Comparison of ENCODE assay signal across 18 cellular contexts in the genomic region with DNA sequence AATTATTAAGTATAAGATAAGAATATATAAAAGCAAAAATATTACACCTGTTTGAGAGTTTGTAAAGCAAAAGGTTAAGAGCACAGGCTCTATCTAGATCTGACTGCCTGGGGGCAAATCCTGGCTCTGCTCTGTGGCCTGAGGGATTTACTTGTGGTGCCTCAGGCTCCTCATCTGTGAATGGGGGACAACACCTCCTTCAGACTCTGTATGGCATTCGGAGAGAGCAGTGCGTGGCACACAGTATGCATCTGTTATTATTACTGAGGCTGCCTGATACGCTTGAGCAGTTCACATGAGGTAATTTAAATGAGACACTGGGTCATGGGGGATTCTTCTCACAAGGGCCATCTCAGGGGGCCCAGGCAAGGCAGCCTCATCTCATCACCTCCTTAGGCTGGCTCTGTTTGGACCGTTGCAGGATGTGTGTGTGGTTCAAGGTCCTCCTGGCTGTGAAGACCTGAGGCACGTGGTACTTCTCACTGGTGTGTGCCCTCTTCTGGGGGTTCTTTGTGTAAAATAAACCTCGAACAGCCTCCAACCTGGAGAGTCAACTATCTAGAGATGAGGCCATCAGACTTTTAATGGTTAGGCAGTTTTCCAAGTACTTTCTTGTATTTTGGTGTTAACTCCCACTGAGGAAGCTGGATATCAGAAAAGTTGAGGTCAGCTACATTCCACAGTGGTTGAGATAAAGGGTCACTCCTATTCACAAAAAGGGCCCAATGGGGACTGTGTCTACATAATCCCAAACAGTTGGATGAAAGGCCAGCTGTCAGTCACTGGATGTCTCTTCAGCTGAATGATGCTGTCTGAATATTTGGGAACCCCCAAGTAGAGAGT. TPM values are rescaled to one million over a fixed set of nuclear protein-coding genes. Genes with fewer than 3 reads are reported as not detected.
DNase-seq lines count a peak whose midpoint lies in the region; ATAC-seq and TF ChIP-seq lines count a peak whose summit lies in the region.
"Had no signal": no experiment of that assay in that cellular context is flagged by ENCODE, and none has a peak within 500 bp of the region (broad histone marks: within the 10 kb centered on the region; RNA-seq: fewer than 3 reads in every experiment).

No MANE protein-coding gene starts in this region.

- no peak overlapping the region for H3K4me3 ChIP-seq in CD8-positive, alpha-beta T cell (ENCODE audit: low read depth, low read length)
- H3K4me3 ChIP-seq: SJSA1 had no signal

- intact Hi-C loops in CD8-positive, alpha-beta T cell (cut with DNase I, micrococcal nuclease), result loop anchor here (2.0 to 5.0 kb wide), 6 partner anchors 27 to 495 kb away; partner anchors contain the start of genes ATOSA (in 1 of the 2) and LYSMD2 (in 1 of the 2)

- H3K9me3 ChIP-seq in CD8-positive, alpha-beta T cell (ENCODE audit: low read length), result no peaks in the 10 kb centered on the region
- H3K9me3 ChIP-seq: SJSA1 had no signal

- no peak overlapping the region for H3K27ac ChIP-seq in CD8-positive, alpha-beta T cell (ENCODE audit: low read depth, low read length)
- H3K27ac ChIP-seq: SJSA1 had no signal

- no peaks in the 10 kb centered on the region for H3K36me3 ChIP-seq in CD8-positive, alpha-beta T cell (ENCODE audit: insufficient read depth, low read length)

- peaks cover 16% of the 10 kb centered on the region for H3K4me1 ChIP-seq in CD8-positive, alpha-beta T cell (ENCODE audit: insufficient read depth, low read length)

- DNase-seq in CD8-positive, alpha-beta T cell, result peak in 1 of 7 experiments; percentile 43
- DNase-seq in NCI-H226 (peak; percentile 91), amniotic epithelial cell (ENCODE audit: low read depth) (peak; percentile 69), GM03348 (ENCODE audit: low spot score) (no peak)
- DNase-seq: AML-193, DMS79, HFFc6, Karpas-422, NCI-H1105 treated with DMSO at 0.1 percent for 48 hours, NCI-H1694 treated with DMSO at 0.1 percent for 48 hours, NCI-H69, PC-3, T-cell had no signal

- no peak for TF ChIP-seq CTCF in CD8-positive, alpha-beta T cell (IDR thresholded peaks at IDR 0.05)
- no peak for TF ChIP-seq CTCF in nephron (IDR thresholded peaks at IDR 0.05; ENCODE audit: unreplicated experiment in 3 of 3)

- peak overlapping the region; percentile 60 for H3K27ac Mint-ChIP-seq in CD8-positive, alpha-beta T cell
- no peak overlapping the region for H3K27ac Mint-ChIP-seq in nephron
- H3K27ac Mint-ChIP-seq: HFFc6 had no signal

- no peak for ATAC-seq in CD8-positive, alpha-beta T cell
- ATAC-seq in GM21390 (IDR thresholded peaks at IDR 0.05; ENCODE audit: unreplicated experiment) (no peak), SK-N-SH treated with all-trans-retinoic acid at 6 μM for 48 hours (no peak), GM18867 (IDR thresholded peaks at IDR 0.05; ENCODE audit: unreplicated experiment) (no peak)
- ATAC-seq: PC-3, T-cell had no signal

- POLR2A ChIA-PET in CD8-positive, alpha-beta T cell (lab: Charles Lee), result no interaction called here

- peaks cover 27% of the 10 kb centered on the region for H3K4me1 Mint-ChIP-seq in CD8-positive, alpha-beta T cell (ENCODE audit: low read depth)
- H3K4me1 Mint-ChIP-seq in nephron, result peaks cover 10% of the 10 kb centered on the region

- H3K9me3 Mint-ChIP-seq in CD8-positive, alpha-beta T cell, result no peaks in the 10 kb centered on the region
- no peaks in the 10 kb centered on the region for H3K9me3 Mint-ChIP-seq in nephron
- H3K9me3 Mint-ChIP-seq: HFFc6, T-cell had no signal

- H3K4me3 Mint-ChIP-seq in CD8-positive, alpha-beta T cell, result peak overlapping the region; percentile 11
- H3K4me3 Mint-ChIP-seq in nephron, result peak overlapping the region in 2 of 3 experiments; percentile 9 to 58
- H3K4me3 Mint-ChIP-seq: HFFc6 had no signal

- CTCF ChIA-PET in CD8-positive, alpha-beta T cell (lab: Charles Lee), result interaction anchor here (3.6 kb wide), 1 partner anchor 44 kb away, joined by 21 read pairs; no protein-coding TSS in a partner anchor

- no peaks in the 10 kb centered on the region for H3K27me3 ChIP-seq in CD8-positive, alpha-beta T cell (ENCODE audit: insufficient read depth, low read length)
- H3K27me3 ChIP-seq: SJSA1 had no signal

- no peaks in the 10 kb centered on the region for H3K27me3 Mint-ChIP-seq in CD8-positive, alpha-beta T cell (ENCODE audit: low read depth)
- peaks cover 45% of the 10 kb centered on the region for H3K27me3 Mint-ChIP-seq in nephron (ENCODE audit: low read depth)
- H3K27me3 Mint-ChIP-seq: T-cell had no signal

- H3K36me3 Mint-ChIP-seq in CD8-positive, alpha-beta T cell, result peaks cover 5% of the 10 kb centered on the region
- H3K36me3 Mint-ChIP-seq in nephron (ENCODE audit: low read depth), result no peaks in the 10 kb centered on the region

TF ChIP-seq in SK-N-SH treated with all-trans-retinoic acid at 6 μM for 48 hours, 23 proteins besides CTCF, POLR2A, EP300 and RAD21:
- TF ChIP-seq GLIS3 (CRISPR knock-in tag; IDR thresholded peaks at IDR 0.05) (no peak), PATZ1 (CRISPR knock-in tag; IDR thresholded peaks at IDR 0.05; ENCODE audit: borderline replicate concordance) (no peak), ZC3H10 (CRISPR knock-in tag; IDR thresholded peaks at IDR 0.05) (no peak), CSDC2 (CRISPR knock-in tag; IDR thresholded peaks at IDR 0.05) (no peak), TOX (CRISPR knock-in tag; IDR thresholded peaks at IDR 0.05; ENCODE audit: borderline replicate concordance) (no peak), ISL1 (CRISPR knock-in tag; IDR thresholded peaks at IDR 0.05) (no peak), BACH2 (CRISPR knock-in tag; IDR thresholded peaks at IDR 0.05; ENCODE audit: borderline replicate concordance) (no peak), ZFP3 (CRISPR knock-in tag; IDR thresholded peaks at IDR 0.05) (no peak), PPARA (CRISPR knock-in tag; IDR thresholded peaks at IDR 0.05; ENCODE audit: borderline replicate concordance) (no peak), TCF4 (CRISPR knock-in tag; IDR thresholded peaks at IDR 0.05; ENCODE audit: borderline replicate concordance) (no peak), OSR1 (CRISPR knock-in tag; IDR thresholded peaks at IDR 0.05) (no peak), ZNF8 (CRISPR knock-in tag; IDR thresholded peaks at IDR 0.05) (no peak)
- TF ChIP-seq, protein P1, sequence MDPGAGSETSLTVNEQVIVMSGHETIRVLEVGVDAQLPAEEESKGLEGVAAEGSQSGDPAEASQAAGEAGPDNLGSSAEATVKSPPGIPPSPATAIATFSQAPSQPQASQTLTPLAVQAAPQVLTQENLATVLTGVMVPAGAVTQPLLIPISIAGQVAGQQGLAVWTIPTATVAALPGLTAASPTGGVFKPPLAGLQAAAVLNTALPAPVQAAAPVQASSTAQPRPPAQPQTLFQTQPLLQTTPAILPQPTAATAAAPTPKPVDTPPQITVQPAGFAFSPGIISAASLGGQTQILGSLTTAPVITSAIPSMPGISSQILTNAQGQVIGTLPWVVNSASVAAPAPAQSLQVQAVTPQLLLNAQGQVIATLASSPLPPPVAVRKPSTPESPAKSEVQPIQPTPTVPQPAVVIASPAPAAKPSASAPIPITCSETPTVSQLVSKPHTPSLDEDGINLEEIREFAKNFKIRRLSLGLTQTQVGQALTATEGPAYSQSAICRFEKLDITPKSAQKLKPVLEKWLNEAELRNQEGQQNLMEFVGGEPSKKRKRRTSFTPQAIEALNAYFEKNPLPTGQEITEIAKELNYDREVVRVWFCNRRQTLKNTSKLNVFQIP (CRISPR knock-in tag; IDR thresholded peaks at IDR 0.05; ENCODE audit: borderline replicate concordance, low read depth), result no peak
- TF ChIP-seq, protein P2, sequence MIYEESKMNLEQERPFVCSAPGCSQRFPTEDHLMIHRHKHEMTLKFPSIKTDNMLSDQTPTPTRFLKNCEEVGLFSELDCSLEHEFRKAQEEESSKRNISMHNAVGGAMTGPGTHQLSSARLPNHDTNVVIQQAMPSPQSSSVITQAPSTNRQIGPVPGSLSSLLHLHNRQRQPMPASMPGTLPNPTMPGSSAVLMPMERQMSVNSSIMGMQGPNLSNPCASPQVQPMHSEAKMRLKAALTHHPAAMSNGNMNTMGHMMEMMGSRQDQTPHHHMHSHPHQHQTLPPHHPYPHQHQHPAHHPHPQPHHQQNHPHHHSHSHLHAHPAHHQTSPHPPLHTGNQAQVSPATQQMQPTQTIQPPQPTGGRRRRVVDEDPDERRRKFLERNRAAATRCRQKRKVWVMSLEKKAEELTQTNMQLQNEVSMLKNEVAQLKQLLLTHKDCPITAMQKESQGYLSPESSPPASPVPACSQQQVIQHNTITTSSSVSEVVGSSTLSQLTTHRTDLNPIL (CRISPR knock-in tag; IDR thresholded peaks at IDR 0.05; ENCODE audit: low read depth), result no peak
- TF ChIP-seq, protein P3, sequence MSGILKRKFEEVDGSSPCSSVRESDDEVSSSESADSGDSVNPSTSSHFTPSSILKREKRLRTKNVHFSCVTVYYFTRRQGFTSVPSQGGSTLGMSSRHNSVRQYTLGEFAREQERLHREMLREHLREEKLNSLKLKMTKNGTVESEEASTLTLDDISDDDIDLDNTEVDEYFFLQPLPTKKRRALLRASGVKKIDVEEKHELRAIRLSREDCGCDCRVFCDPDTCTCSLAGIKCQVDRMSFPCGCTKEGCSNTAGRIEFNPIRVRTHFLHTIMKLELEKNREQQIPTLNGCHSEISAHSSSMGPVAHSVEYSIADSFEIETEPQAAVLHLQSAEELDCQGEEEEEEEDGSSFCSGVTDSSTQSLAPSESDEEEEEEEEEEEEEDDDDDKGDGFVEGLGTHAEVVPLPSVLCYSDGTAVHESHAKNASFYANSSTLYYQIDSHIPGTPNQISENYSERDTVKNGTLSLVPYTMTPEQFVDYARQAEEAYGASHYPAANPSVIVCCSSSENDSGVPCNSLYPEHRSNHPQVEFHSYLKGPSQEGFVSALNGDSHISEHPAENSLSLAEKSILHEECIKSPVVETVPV (CRISPR knock-in tag; IDR thresholded peaks at IDR 0.05), result no peak

RNA-seq across cellular contexts. Expression of gene GNB5, which starts 9.0 kb away (rescaled TPM):
- 10 to 100 TPM; 83.5 to 92.8 TPM for total RNA-seq in CD8-positive, alpha-beta T cell
